In the genomic region with DNA sequence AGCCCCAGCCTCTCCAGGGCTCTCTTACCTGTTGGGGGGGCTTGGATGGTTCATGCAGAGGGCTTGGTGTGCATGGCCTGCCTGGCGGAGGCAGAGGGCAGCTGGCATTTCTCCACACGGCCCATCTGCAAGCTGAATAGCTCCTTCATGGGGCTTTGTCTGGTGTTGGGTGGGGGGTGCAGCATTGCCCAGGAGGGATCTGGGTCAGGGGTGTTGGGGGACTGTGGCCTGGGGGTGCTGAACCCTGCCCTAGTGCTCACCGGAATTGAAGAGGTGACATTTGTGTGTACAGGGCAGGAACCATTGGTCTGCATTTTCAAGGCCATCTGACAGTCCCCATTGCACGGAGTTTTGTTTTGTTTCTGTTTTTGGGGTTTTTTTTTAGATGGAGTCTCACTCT, we compare ENCODE assay signal across 21 cellular contexts. TPM values are rescaled to one million over a fixed set of nuclear protein-coding genes. Genes with fewer than 3 reads are reported as not detected.
"Had no signal": no experiment of that assay in that cellular context is flagged by ENCODE, and none has a peak within 500 bp of the region (broad histone marks: within the 10 kb centered on the region; RNA-seq: fewer than 3 reads in every experiment).

No MANE protein-coding gene starts in this region.

- H3K27me3 ChIP-seq: brain microvascular endothelial cell had no signal

- DNase-seq: activated CD4-positive, alpha-beta memory T cell treated with anti-CD3 and anti-CD28 coated beads, Interleukin-2, amount 10 ng/mL, durations not matched to agents 7 days and 5 days; activated CD4-positive, alpha-beta T cell treated with anti-CD3 and anti-CD28 coated beads, Interleukin-2, amount 50 U/mL, for 1 hour; activated CD4-positive, CD25-positive, alpha-beta regulatory T cell; activated gamma-delta T cell treated with Interleukin-2 at 50 U/mL for 16 hours; activated naive CD8-positive, alpha-beta T cell treated with anti-CD3 and anti-CD28 coated beads for 36 hours; activated T-cell treated with anti-CD3 and anti-CD28 coated beads for 4 hours; activated T-cell treated with anti-CD3 and anti-CD28 coated beads, Interleukin-2, amount 50 U/mL, for 72 hours; brain microvascular endothelial cell; caudate nucleus; Karpas-422; NCI-H1105 treated with DMSO at 0.1 percent for 48 hours; NCI-H1436 treated with DMSO at 0.1 percent for 48 hours; NCI-H187; NCI-H2081; NCI-H524; PC-3; T-helper 1 cell had no signal

- ATAC-seq: activated T-cell treated with anti-CD3 and anti-CD28 coated beads, Interleukin-2, amount 50 U/mL, for 72 hours; K562; PC-3 had no signal

- H3K36me3 ChIP-seq: brain microvascular endothelial cell had no signal

- H3K27ac ChIP-seq: brain microvascular endothelial cell, SK-N-MC, VCaP had no signal

- FAIRE-seq: K562, RCC 7860 had no signal

- H3K4me3 ChIP-seq: K562, SK-N-MC had no signal

RNA-seq across cellular contexts. Expression of a gene that starts 58.8 kb away (rescaled TPM):
- total RNA-seq: K562, PC-3 had no signal
- polyA plus RNA-seq: K562 had no signal
